ENCODE assay signal across 17 cellular contexts in genomic region chr10:128693493-128694132, GRCh38.
DNase-seq lines count a peak whose midpoint lies in the region; ATAC-seq, FAIRE-seq and TF ChIP-seq lines count a peak whose summit lies in the region.
"Had no signal": no experiment of that assay in that cellular context is flagged by ENCODE, and none has a peak within 500 bp of the region (broad histone marks: within the 10 kb centered on the region; RNA-seq: fewer than 3 reads in every experiment).

No MANE protein-coding gene starts in this region.

- TF ChIP-seq CTCF in VCaP (conservative IDR thresholded peaks at IDR 0.05) (no peak), H1 (IDR thresholded peaks at IDR 0.05; ENCODE audit: control extremely low read depth in 1 of 3, insufficient read depth in 1 of 3, low read depth in 1 of 3, low read length in 3 of 3) (no peak)

- no peaks in the 10 kb centered on the region for H4K20me1 ChIP-seq in H1 (replicated peaks in 1 of 2; ENCODE audit: control insufficient read depth in 1 of 2, insufficient read depth in 2 of 2, low read length in 2 of 2)

- H3K14ac ChIP-seq in H1 (ENCODE audit: insufficient read length): no peak overlapping the region

- H3K9me3 ChIP-seq in H1 (ENCODE audit: insufficient read depth in 2 of 2, low read depth in 1 of 2, low read length in 1 of 2): no peaks in the 10 kb centered on the region

- H2BK12ac ChIP-seq in H1 (ENCODE audit: low read depth, low read length): peak overlapping the region; percentile 32; the same call in 1 of the 2 replicates

- H3K79me2 ChIP-seq in H1 (ENCODE audit: control insufficient read depth in 1 of 2, insufficient read depth in 2 of 2, low read length in 2 of 2) (no peaks in the 10 kb centered on the region), mesendoderm (ENCODE audit: control insufficient read depth, insufficient read depth, low read length) (no peaks in the 10 kb centered on the region)

- no peaks in the 10 kb centered on the region for H3K9me3 Mint-ChIP-seq in activated naive CD8-positive, alpha-beta T cell treated with anti-CD3 and anti-CD28 coated beads, Interleukin-2, amount 50 U/mL, for 24 hours
- H3K9me3 Mint-ChIP-seq: CD4-positive, alpha-beta T cell had no signal

- 78% methylated on average over 11 of the region's 11 CpGs; no CpG with 5 or more reads in 1 of the 2 experiments for WGBS in H1 (ENCODE audit: extremely low coverage in 1 of 2, insufficient coverage in 1 of 2, insufficient read length in 1 of 2, insufficient replicate concordance in 2 of 2, low coverage in 1 of 2, low lambda C conversion rate in 2 of 2, missing lambda C conversion rate in 1 of 2), 2 experiments
- no CpG with 5 or more reads among the region's 11 CpGs for WGBS in mesendoderm (ENCODE audit: extremely low coverage, insufficient coverage, low lambda C conversion rate)

- no peak overlapping the region for H2BK15ac ChIP-seq in H1 (ENCODE audit: low read length)
- H2BK15ac ChIP-seq in mesendoderm (replicated peaks; ENCODE audit: low read depth): no peak overlapping the region

- no peak overlapping the region for H3K9ac ChIP-seq in H1 (replicated peaks in 1 of 4; ENCODE audit: extremely low read depth in 1 of 4, low read depth in 3 of 4, low read length in 3 of 4)
- H3K9ac ChIP-seq in mesendoderm (ENCODE audit: low read length): no peak overlapping the region

- H3K23me2 ChIP-seq in H1 (ENCODE audit: low read depth, low read length): no peaks in the 10 kb centered on the region; the same call in 1 of the 2 replicates

- H3K4me2 ChIP-seq in H1 (ENCODE audit: insufficient read depth in 1 of 2, low read depth in 2 of 2, low read length in 2 of 2): no peak overlapping the region
- no peak overlapping the region for H3K4me2 ChIP-seq in mesendoderm (ENCODE audit: low read length)

- H2BK120ac ChIP-seq in H1 (replicated peaks; ENCODE audit: low read depth, low read length): no peak overlapping the region
- H2BK120ac ChIP-seq in mesendoderm (ENCODE audit: low read depth, low read length): no peak overlapping the region

- CTCF ChIA-PET in H1 (lab: Charles Lee; ENCODE audit: partially characterized antibody): interaction anchor here (1.2 kb wide), 1 partner anchor 64 kb away, joined by 3 read pairs; no protein-coding TSS in a partner anchor

- H3K27me3 ChIP-seq in H1 (replicated peaks in 1 of 4; ENCODE audit: control insufficient read depth in 3 of 4, extremely low read depth in 1 of 4, insufficient read depth in 3 of 4, low read length in 3 of 4) (no peaks in the 10 kb centered on the region), mesendoderm (ENCODE audit: insufficient read depth, low read length, poor library complexity) (no peaks in the 10 kb centered on the region)

- TF ChIP-seq EP300 in H1 (IDR thresholded peaks at IDR 0.05; ENCODE audit: borderline replicate concordance in 1 of 2, low read depth in 2 of 2, low read length in 2 of 2): no peak

- H3K27me3 Mint-ChIP-seq in activated naive CD8-positive, alpha-beta T cell treated with anti-CD3 and anti-CD28 coated beads, Interleukin-2, amount 50 U/mL, for 24 hours: no peaks in the 10 kb centered on the region
- H3K27me3 Mint-ChIP-seq: B cell had no signal

- no peaks in the 10 kb centered on the region for H3K36me3 Mint-ChIP-seq in activated naive CD8-positive, alpha-beta T cell treated with anti-CD3 and anti-CD28 coated beads, Interleukin-2, amount 50 U/mL, for 24 hours (ENCODE audit: low read depth)

- no peak overlapping the region for H3K56ac ChIP-seq in H1 (replicated peaks; ENCODE audit: insufficient read length, low read depth, low read length)
- no peak overlapping the region for H3K56ac ChIP-seq in mesendoderm (ENCODE audit: low read length)

- H4K91ac ChIP-seq in H1 (replicated peaks; ENCODE audit: insufficient read length, low read length): no peak overlapping the region

- H3K23ac ChIP-seq in H1 (ENCODE audit: insufficient read length): no peak overlapping the region
- no peak overlapping the region for H3K23ac ChIP-seq in mesendoderm (ENCODE audit: low read length)

- H3K36me3 ChIP-seq in H1 (ENCODE audit: control insufficient read depth in 2 of 4, insufficient read depth in 4 of 4, low read length in 3 of 4) (no peaks in the 10 kb centered on the region), mesendoderm (ENCODE audit: control insufficient read depth, insufficient read depth, low read length) (no peaks in the 10 kb centered on the region)

- POLR2A ChIA-PET in H1 (lab: Charles Lee; ENCODE audit: partially characterized antibody): no interaction called here

- H3K27ac ChIP-seq in VCaP (peak overlapping the region; percentile 98), H1 (ENCODE audit: low read depth, low read length) (no peak overlapping the region), mesendoderm (ENCODE audit: low read depth, low read length) (no peak overlapping the region)
- H3K27ac ChIP-seq: HL-60 had no signal

- H3K79me1 ChIP-seq in H1 (ENCODE audit: low read depth, low read length) (no peaks in the 10 kb centered on the region), mesendoderm (ENCODE audit: low read length) (no peaks in the 10 kb centered on the region)

- H2AK5ac ChIP-seq in H1 (ENCODE audit: low read depth, low read length) (no peak overlapping the region), mesendoderm (ENCODE audit: low read length) (no peak overlapping the region)

- H3K27ac Mint-ChIP-seq in activated naive CD8-positive, alpha-beta T cell treated with anti-CD3 and anti-CD28 coated beads, Interleukin-2, amount 50 U/mL, for 24 hours: no peak overlapping the region
- H3K27ac Mint-ChIP-seq: B cell; CD4-positive, alpha-beta T cell had no signal

- H4K8ac ChIP-seq in H1 (ENCODE audit: extremely low read depth, insufficient read depth, low read length): no peak overlapping the region
- no peak overlapping the region for H4K8ac ChIP-seq in mesendoderm (ENCODE audit: low read depth, low read length)

- H3K4me1 ChIP-seq in H1 (replicated peaks in 1 of 4; ENCODE audit: control insufficient read depth in 3 of 4, insufficient read depth in 4 of 4, low read length in 3 of 4) (peaks cover 0 to 18% (median 2%) of the 10 kb centered on the region in 4 experiments; a peak in 4 of 7 replicates), mesendoderm (ENCODE audit: control insufficient read depth, low read depth, low read length) (no peaks in the 10 kb centered on the region)

- ATAC-seq in activated naive CD8-positive, alpha-beta T cell treated with anti-CD3 and anti-CD28 coated beads, Interleukin-2, amount 50 U/mL, for 24 hours: no peak
- ATAC-seq: HCT116 had no signal

- TF ChIP-seq POLR2A in H1 (IDR thresholded peaks at IDR 0.05; ENCODE audit: control extremely low read depth in 1 of 2, low read depth in 2 of 2, low read length in 2 of 2): no peak

- H3K4ac ChIP-seq in H1 (replicated peaks; ENCODE audit: insufficient read length, low read depth, low read length) (no peak overlapping the region), mesendoderm (ENCODE audit: low read depth, low read length) (no peak overlapping the region)

- H2BK20ac ChIP-seq in H1 (ENCODE audit: low read length): no peak overlapping the region

- H4K5ac ChIP-seq in H1 (ENCODE audit: insufficient read length, low read depth, low read length) (no peak overlapping the region), mesendoderm (ENCODE audit: low read length) (no peak overlapping the region)

- no peak overlapping the region for H3K4me3 Mint-ChIP-seq in activated naive CD8-positive, alpha-beta T cell treated with anti-CD3 and anti-CD28 coated beads, Interleukin-2, amount 50 U/mL, for 24 hours
- H3K4me3 Mint-ChIP-seq: B cell; CD4-positive, alpha-beta T cell had no signal

- no peak for TF ChIP-seq RAD21 in H1 (IDR thresholded peaks at IDR 0.05 in 1 of 2, conservative IDR thresholded peaks at IDR 0.05 in 1 of 2; ENCODE audit: low read depth in 2 of 2, low read length in 2 of 2)

- H3K18ac ChIP-seq in H1 (ENCODE audit: extremely low read depth, low read length) (no peak overlapping the region), mesendoderm (ENCODE audit: low read length) (no peak overlapping the region)

- no peak overlapping the region for H2AFZ ChIP-seq in H1 (ENCODE audit: low read length)

- H3K4me3 ChIP-seq in H1 (ENCODE audit: extremely low read depth in 1 of 4, insufficient read depth in 2 of 4, low read depth in 3 of 4, low read length in 4 of 4): no peak overlapping the region
- H3K4me3 ChIP-seq in mesendoderm (ENCODE audit: low read length): no peak overlapping the region

- no peaks in the 10 kb centered on the region for H3K4me1 Mint-ChIP-seq in activated naive CD8-positive, alpha-beta T cell treated with anti-CD3 and anti-CD28 coated beads, Interleukin-2, amount 50 U/mL, for 24 hours
- H3K4me1 Mint-ChIP-seq: B cell had no signal

- no peak for FAIRE-seq in H1 (lab: Jason Lieb, UNC)
- FAIRE-seq: A204.1, G401.6, GM12892, GM19239 had no signal

- DNase-seq in H1 (ENCODE audit: low read depth in 1 of 2, low spot score in 2 of 2): no peak
- peak; percentile 51 for DNase-seq in mesendoderm
- DNase-seq in retina: peak; percentile 61
- no peak for DNase-seq in activated naive CD8-positive, alpha-beta T cell treated with anti-CD3 and anti-CD28 coated beads, Interleukin-2, amount 50 U/mL, for 24 hours
- DNase-seq in NCI-H69 (lab: John Stamatoyannopoulos, UW): no peak
- no peak for DNase-seq in medulla oblongata (ENCODE audit: extremely low spot score)
- DNase-seq: C1 segment of cervical spinal cord; CD4-positive, alpha-beta T cell; DMS79 had no signal

- H2BK5ac ChIP-seq in H1 (ENCODE audit: low read depth, low read length) (no peak overlapping the region), mesendoderm (ENCODE audit: low read length) (no peak overlapping the region)

TF ChIP-seq in H1, 55 proteins besides CTCF, POLR2A, EP300 and RAD21:
- no peak for TF ChIP-seq POLR2AphosphoS5 (IDR thresholded peaks at IDR 0.05; ENCODE audit: low read depth, low read length)
- TF ChIP-seq SP2 (IDR thresholded peaks at IDR 0.05; ENCODE audit: low read length): no peak
- no peak for TF ChIP-seq TAF7 (optimal IDR thresholded peaks at IDR 0.05; ENCODE audit: borderline replicate concordance, low read depth, low read length)
- TF ChIP-seq, protein P1, sequence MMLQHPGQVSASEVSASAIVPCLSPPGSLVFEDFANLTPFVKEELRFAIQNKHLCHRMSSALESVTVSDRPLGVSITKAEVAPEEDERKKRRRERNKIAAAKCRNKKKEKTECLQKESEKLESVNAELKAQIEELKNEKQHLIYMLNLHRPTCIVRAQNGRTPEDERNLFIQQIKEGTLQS (IDR thresholded peaks at IDR 0.05; ENCODE audit: insufficient read depth, low read depth, low read length): no peak
- TF ChIP-seq, protein P2, sequence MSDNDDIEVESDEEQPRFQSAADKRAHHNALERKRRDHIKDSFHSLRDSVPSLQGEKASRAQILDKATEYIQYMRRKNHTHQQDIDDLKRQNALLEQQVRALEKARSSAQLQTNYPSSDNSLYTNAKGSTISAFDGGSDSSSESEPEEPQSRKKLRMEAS (IDR thresholded peaks at IDR 0.05): no peak
- TF ChIP-seq, protein P3, sequence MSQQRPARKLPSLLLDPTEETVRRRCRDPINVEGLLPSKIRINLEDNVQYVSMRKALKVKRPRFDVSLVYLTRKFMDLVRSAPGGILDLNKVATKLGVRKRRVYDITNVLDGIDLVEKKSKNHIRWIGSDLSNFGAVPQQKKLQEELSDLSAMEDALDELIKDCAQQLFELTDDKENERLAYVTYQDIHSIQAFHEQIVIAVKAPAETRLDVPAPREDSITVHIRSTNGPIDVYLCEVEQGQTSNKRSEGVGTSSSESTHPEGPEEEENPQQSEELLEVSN (IDR thresholded peaks at IDR 0.05): no peak
- no peak for TF ChIP-seq CEBPB (IDR thresholded peaks at IDR 0.05; ENCODE audit: low read depth, low read length)

Comparison
In these comparisons a context has a peak if more than half of its experiments do, and no peak if none do; other contexts are left out.
1. DNase-seq: peak in mesendoderm (single experiment) and retina (single experiment); none in H1 (0 of 2), activated naive CD8-positive, alpha-beta T cell treated with anti-CD3 and anti-CD28 coated beads, Interleukin-2, amount 50 U/mL, for 24 hours (single experiment), NCI-H69 (single experiment) and medulla oblongata (single experiment).